27 cellular contexts compared by ENCODE assay signal in the genomic region with DNA sequence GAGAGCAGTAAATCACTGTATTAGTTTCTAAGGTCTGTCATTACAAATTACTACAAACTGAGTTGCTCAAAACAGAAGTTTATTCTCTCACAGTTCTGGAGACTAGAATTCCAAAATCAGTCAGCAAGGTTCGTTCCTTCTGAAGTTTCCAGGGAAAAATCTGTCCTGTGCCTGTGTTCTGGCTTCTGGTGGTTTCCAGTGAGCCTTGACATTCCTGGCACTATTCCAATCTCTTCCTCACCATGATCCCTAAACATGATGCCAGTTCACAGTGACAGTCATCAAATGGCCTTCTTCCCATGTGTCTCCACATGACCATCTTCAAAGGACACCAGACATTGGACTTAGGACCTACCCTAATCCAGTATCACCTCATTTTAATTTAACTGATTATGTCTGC.
DNase-seq lines count a peak whose midpoint lies in the region; ATAC-seq and TF ChIP-seq lines count a peak whose summit lies in the region.
"Had no signal": no experiment of that assay in that cellular context is flagged by ENCODE, and none has a peak within 500 bp of the region (broad histone marks: within the 10 kb centered on the region; RNA-seq: fewer than 3 reads in every experiment).

No MANE protein-coding gene starts in this region.

- no peak for TF ChIP-seq POLR2A in gastroesophageal sphincter (IDR thresholded peaks at IDR 0.05)

- no peak overlapping the region for H3K27ac ChIP-seq in gastroesophageal sphincter
- H3K27ac ChIP-seq: C4-2B, RWPE1, SK-N-MC had no signal

- H3K4me3 ChIP-seq in gastroesophageal sphincter, result no peak overlapping the region
- H3K4me3 ChIP-seq: GM12878, GM23338, SK-N-MC had no signal

- H3K9me3 ChIP-seq in gastroesophageal sphincter, result no peaks in the 10 kb centered on the region

- 33 to 83% methylated on average over 1 of the region's 1 CpG for WGBS in gastroesophageal sphincter (ENCODE audit: low coverage in 1 of 2), 2 donors

- no peak for ATAC-seq in GM19467 (IDR thresholded peaks at IDR 0.05; ENCODE audit: unreplicated experiment)
- ATAC-seq in gastroesophageal sphincter, result no peak
- ATAC-seq: CD8-positive, alpha-beta T cell; GM12878; GM23338; T-helper 17 cell had no signal

- no peak for TF ChIP-seq CTCF in gastroesophageal sphincter (IDR thresholded peaks at IDR 0.05)

- DNase-seq in Daoy (ENCODE audit: low read depth) (peak; percentile 10), M059J (ENCODE audit: low read depth) (peak; percentile 25), astrocyte of the hippocampus (ENCODE audit: low read depth, low spot score) (peak; percentile 11), myocyte (ENCODE audit: low read depth) (peak; percentile 38), DMS114 treated with DMSO at 0.1 percent for 48 hours (lab: John Stamatoyannopoulos, UW; ENCODE audit: unreplicated experiment) (no peak), anterior cingulate cortex (lab: John Stamatoyannopoulos, UW) (no peak)
- DNase-seq: CD8-positive, alpha-beta T cell; EL; GDM1; H9; Kasumi-1; NCI-H1048; NCI-H1417 treated with DMSO at 0.1 percent for 48 hours; NCI-H1694 treated with DMSO at 0.1 percent for 48 hours; NCI-H2081 treated with DMSO at 0.1 percent for 48 hours; NCI-H2171; NCI-H226; NCI-H510A; SHP77; T-helper 17 cell had no signal

- H3K36me3 ChIP-seq in gastroesophageal sphincter, result no peaks in the 10 kb centered on the region

- no peak for TF ChIP-seq EP300 in gastroesophageal sphincter (IDR thresholded peaks at IDR 0.05)

- no peaks in the 10 kb centered on the region for H3K27me3 ChIP-seq in gastroesophageal sphincter

- no peaks in the 10 kb centered on the region for H3K4me1 ChIP-seq in gastroesophageal sphincter

Comparison
In these comparisons a context has a peak if more than half of its experiments do, and no peak if none do; other contexts are left out.
1. DNase-seq: peak in Daoy (single experiment), M059J (single experiment), astrocyte of the hippocampus (single experiment) and myocyte (single experiment); none in DMS114 treated with DMSO at 0.1 percent for 48 hours (single experiment) and anterior cingulate cortex (0 of 58).